ENCODE assay signal across 23 cellular contexts in genomic region chr3:48011771-48012170, GRCh38. TPM values are rescaled to one million over a fixed set of nuclear protein-coding genes. Genes with fewer than 3 reads are reported as not detected.
A peak's percentile ranks its signal among the peaks of the same experiment; 100 is the strongest.
DNase-seq lines count a peak whose midpoint lies in the region; ATAC-seq and TF ChIP-seq lines count a peak whose summit lies in the region.
"Had no signal": no experiment of that assay in that cellular context is flagged by ENCODE, and none has a peak within 500 bp of the region (broad histone marks: within the 10 kb centered on the region; RNA-seq: fewer than 3 reads in every experiment).

No MANE protein-coding gene starts in this region.

- no peak overlapping the region for H2BK120ac ChIP-seq in mesenchymal stem cell (ENCODE audit: low read depth, low read length)

- H2AK5ac ChIP-seq in mesenchymal stem cell (ENCODE audit: low read length, severe bottlenecking), result peak overlapping the region; percentile 72

- peaks cover 28% of the 10 kb centered on the region for H3K4me1 Mint-ChIP-seq in MCF 10A (ENCODE audit: insufficient read depth, unreplicated experiment)
- peaks cover 43% of the 10 kb centered on the region for H3K4me1 Mint-ChIP-seq in WTC11

- H3K4me1 ChIP-seq in breast epithelium (peaks cover 0 to 5% of the 10 kb centered on the region in 2 donors), mesenchymal stem cell (ENCODE audit: control insufficient read depth, insufficient read depth, low read depth, low read length) (peaks cover 5% of the 10 kb centered on the region), stomach smooth muscle (ENCODE audit: control insufficient read depth, insufficient read depth, low read length) (peaks cover 37% of the 10 kb centered on the region)

- POLR2A ChIA-PET in MCF 10A (lab: Yijun Ruan, JAX), result interaction anchor here (0.8 to 1.1 kb wide), 3 partner anchors 12 to 37 kb away, joined by 3 to 7 read pairs (median 4); no protein-coding TSS in a partner anchor
- POLR2A ChIA-PET in WTC11 (lab: Charles Lee), result no interaction called here

- WGBS in mesenchymal stem cell, result 96% methylated on average over 7 of the region's 8 CpGs

- H3K9ac ChIP-seq in mesenchymal stem cell (ENCODE audit: low read length), result no peak overlapping the region
- H3K9ac ChIP-seq in stomach smooth muscle (ENCODE audit: low read length in 2 of 2), result no peak overlapping the region

- H3K4me3 ChIP-seq in breast epithelium (no peak overlapping the region), mesenchymal stem cell (ENCODE audit: insufficient read depth in 1 of 2, low read depth in 1 of 2, low read length in 2 of 2) (no peak overlapping the region), stomach smooth muscle (ENCODE audit: low read length in 2 of 2) (no peak overlapping the region)

- DNase-seq in MCF 10A (ENCODE audit: unreplicated experiment), result no peak
- no peak for DNase-seq in breast epithelium (ENCODE audit: low spot score in 2 of 2)
- no peak for DNase-seq in WTC11 (ENCODE audit: low spot score)
- no peak for DNase-seq in mesenchymal stem cell
- DNase-seq in caudate nucleus (lab: John Stamatoyannopoulos, UW), result no peak
- DNase-seq in NCI-H1694 treated with DMSO at 0.1 percent for 48 hours (lab: John Stamatoyannopoulos, UW), result no peak
- DNase-seq: activated CD4-positive, alpha-beta T cell treated with anti-CD3 and anti-CD28 coated beads, Interleukin-2, amount 50 U/mL, for 48 hours; activated naive CD8-positive, alpha-beta T cell treated with anti-CD3 and anti-CD28 coated beads, Interleukin-2, amount 50 U/mL, for 24 hours; activated T-cell treated with anti-CD3 and anti-CD28 coated beads, Interleukin-2, amount 50 U/mL, for 72 hours; C1 segment of cervical spinal cord; MV-4-11; NCI-H1436 treated with DMSO at 0.1 percent for 48 hours; NCI-H2107; NCI-H446 treated with DMSO at 0.1 percent for 48 hours; NCI-H774; posterior cingulate gyrus; stimulated activated CD4-positive, alpha-beta T cell treated with anti-CD3 and anti-CD28 coated beads, Interleukin-15, amount 100 ng/mL, for 24 hours; stimulated activated CD4-positive, alpha-beta T cell treated with anti-CD3 and anti-CD28 coated beads, Interleukin-4, amount 100 ng/mL, for 4 hours had no signal

- H3K14ac ChIP-seq in mesenchymal stem cell (ENCODE audit: low read length in 2 of 2), result no peak overlapping the region

- no peaks in the 10 kb centered on the region for H3K36me3 ChIP-seq in breast epithelium
- peaks cover 10 to 19% of the 10 kb centered on the region in 2 experiments for H3K36me3 ChIP-seq in mesenchymal stem cell (ENCODE audit: control insufficient read depth in 1 of 2, insufficient read depth in 2 of 2, low read depth in 1 of 2, low read length in 2 of 2)
- H3K36me3 ChIP-seq in stomach smooth muscle (ENCODE audit: control insufficient read depth in 2 of 2, insufficient read depth in 2 of 2, low read length in 2 of 2), result no peaks in the 10 kb centered on the region

- TF ChIP-seq POLR2A in breast epithelium (IDR thresholded peaks at IDR 0.05), result no peak

- no peak overlapping the region for H4K91ac ChIP-seq in mesenchymal stem cell (ENCODE audit: low read length)

- H3K23ac ChIP-seq in mesenchymal stem cell (ENCODE audit: low read length in 2 of 2), result no peak overlapping the region

- H3K27ac ChIP-seq in breast epithelium (no peak overlapping the region), mesenchymal stem cell (ENCODE audit: low read length, poor library complexity, severe bottlenecking) (no peak overlapping the region), stomach smooth muscle (ENCODE audit: low read length) (peak overlapping the region; percentile 81), caudate nucleus (ENCODE audit: low read depth, low read length) (no peak overlapping the region)
- H3K27ac ChIP-seq: 22Rv1, RWPE1 had no signal

- no peaks in the 10 kb centered on the region for H3K27me3 Mint-ChIP-seq in MCF 10A (ENCODE audit: insufficient read depth, unreplicated experiment)
- H3K27me3 Mint-ChIP-seq in WTC11 (ENCODE audit: low read depth), result no peaks in the 10 kb centered on the region
- H3K27me3 Mint-ChIP-seq: activated naive CD8-positive, alpha-beta T cell treated with anti-CD3 and anti-CD28 coated beads, Interleukin-2, amount 50 U/mL, for 24 hours had no signal

- H3K27ac Mint-ChIP-seq in MCF 10A (ENCODE audit: low read depth, unreplicated experiment) (no peak overlapping the region), WTC11 (peak overlapping the region; percentile 29; the same call in 1 of the 2 replicates)
- H3K27ac Mint-ChIP-seq: activated naive CD8-positive, alpha-beta T cell treated with anti-CD3 and anti-CD28 coated beads, Interleukin-2, amount 50 U/mL, for 24 hours had no signal

- H2BK12ac ChIP-seq in mesenchymal stem cell (ENCODE audit: low read length in 2 of 2), result no peak overlapping the region

- peaks cover 7% of the 10 kb centered on the region for H3K36me3 Mint-ChIP-seq in MCF 10A (ENCODE audit: insufficient read depth, unreplicated experiment)
- H3K36me3 Mint-ChIP-seq in WTC11, result peaks cover 8% of the 10 kb centered on the region; the same call in 1 of the 2 replicates

- no peak overlapping the region for H4K8ac ChIP-seq in mesenchymal stem cell (ENCODE audit: low read length)

- H3K9me3 ChIP-seq in breast epithelium (no peaks in the 10 kb centered on the region), mesenchymal stem cell (ENCODE audit: control insufficient read depth, low read length) (no peaks in the 10 kb centered on the region), stomach smooth muscle (ENCODE audit: control insufficient read depth in 2 of 2, low read length in 2 of 2) (no peaks in the 10 kb centered on the region)

- H3K9me3 Mint-ChIP-seq in MCF 10A (ENCODE audit: unreplicated experiment), result no peaks in the 10 kb centered on the region
- H3K9me3 Mint-ChIP-seq in WTC11, result no peaks in the 10 kb centered on the region; the same call in 1 of the 2 replicates
- H3K9me3 Mint-ChIP-seq: activated naive CD8-positive, alpha-beta T cell treated with anti-CD3 and anti-CD28 coated beads, Interleukin-2, amount 50 U/mL, for 24 hours; activated T-cell treated with anti-CD3 and anti-CD28 coated beads, Interleukin-2, amount 50 U/mL, for 72 hours had no signal

- no peak for ATAC-seq in WTC11
- no peak for ATAC-seq in HG03378 (IDR thresholded peaks at IDR 0.05; ENCODE audit: unreplicated experiment)
- ATAC-seq: activated naive CD8-positive, alpha-beta T cell treated with anti-CD3 and anti-CD28 coated beads, Interleukin-2, amount 50 U/mL, for 24 hours; activated T-cell treated with anti-CD3 and anti-CD28 coated beads, Interleukin-2, amount 50 U/mL, for 72 hours; left lobe of liver had no signal

- no peak for TF ChIP-seq CTCF in MCF 10A (IDR thresholded peaks at IDR 0.05; ENCODE audit: unreplicated experiment)
- no peak for TF ChIP-seq CTCF in breast epithelium (IDR thresholded peaks at IDR 0.05)
- no peak for TF ChIP-seq CTCF in WTC11 (IDR thresholded peaks at IDR 0.05)

- H3K4me3 Mint-ChIP-seq in MCF 10A (ENCODE audit: unreplicated experiment) (no peak overlapping the region), WTC11 (no peak overlapping the region)
- H3K4me3 Mint-ChIP-seq: activated naive CD8-positive, alpha-beta T cell treated with anti-CD3 and anti-CD28 coated beads, Interleukin-2, amount 50 U/mL, for 24 hours; activated T-cell treated with anti-CD3 and anti-CD28 coated beads, Interleukin-2, amount 50 U/mL, for 72 hours had no signal

- TSS peak; percentile 11 for BruUV-seq in MCF 10A (replicated peaks; lab: Mats Ljungman, UMichigan)

- intact Hi-C loops in MCF 10A (cut with micrococcal nuclease) (loop anchor here (10.0 kb wide), 1 partner anchor 73 kb away; no protein-coding TSS in a partner anchor), breast epithelium (cut with DNase I; ENCODE audit: low total_unique reads) (no loop called here)

- no peak overlapping the region for H3K18ac ChIP-seq in mesenchymal stem cell (ENCODE audit: low read depth in 1 of 2, low read length in 2 of 2)

- no peak overlapping the region for H3K4me2 ChIP-seq in mesenchymal stem cell (ENCODE audit: low read length, poor library complexity, severe bottlenecking)

- H3K27me3 ChIP-seq in breast epithelium (no peaks in the 10 kb centered on the region), mesenchymal stem cell (ENCODE audit: control insufficient read depth in 1 of 2, insufficient read depth in 1 of 2, low read length in 2 of 2) (no peaks in the 10 kb centered on the region), stomach smooth muscle (ENCODE audit: control insufficient read depth in 1 of 2, insufficient read depth in 2 of 2, low read length in 2 of 2) (no peaks in the 10 kb centered on the region)

- no peak overlapping the region for H2BK5ac ChIP-seq in mesenchymal stem cell (ENCODE audit: low read depth, low read length, poor library complexity, severe bottlenecking)

- H2AFZ ChIP-seq in mesenchymal stem cell (ENCODE audit: low read depth, low read length), result no peak overlapping the region

- no peaks in the 10 kb centered on the region for H3K79me1 ChIP-seq in mesenchymal stem cell (replicated peaks; ENCODE audit: low read length, poor library complexity, severe bottlenecking)

- CTCF ChIA-PET in MCF 10A (lab: Yijun Ruan, JAX), result interaction anchor here (0.5 to 0.7 kb wide), 3 partner anchors 113 to 542 kb away, joined by 3 read pairs; no protein-coding TSS in a partner anchor
- CTCF ChIA-PET in WTC11 (lab: Charles Lee), result interaction anchor here (5.3 kb wide), 1 partner anchor 140 kb away, joined by 27 read pairs; no protein-coding TSS in a partner anchor

- H3K4ac ChIP-seq in mesenchymal stem cell (ENCODE audit: low read depth in 1 of 2, low read length in 2 of 2), result no peak overlapping the region

- no peak overlapping the region for H2BK15ac ChIP-seq in mesenchymal stem cell (ENCODE audit: low read depth, poor library complexity, severe bottlenecking)

TF ChIP-seq in WTC11, 78 proteins besides CTCF, POLR2A, EP300 and RAD21 (continues in another document):
- TF ChIP-seq, protein P1, sequence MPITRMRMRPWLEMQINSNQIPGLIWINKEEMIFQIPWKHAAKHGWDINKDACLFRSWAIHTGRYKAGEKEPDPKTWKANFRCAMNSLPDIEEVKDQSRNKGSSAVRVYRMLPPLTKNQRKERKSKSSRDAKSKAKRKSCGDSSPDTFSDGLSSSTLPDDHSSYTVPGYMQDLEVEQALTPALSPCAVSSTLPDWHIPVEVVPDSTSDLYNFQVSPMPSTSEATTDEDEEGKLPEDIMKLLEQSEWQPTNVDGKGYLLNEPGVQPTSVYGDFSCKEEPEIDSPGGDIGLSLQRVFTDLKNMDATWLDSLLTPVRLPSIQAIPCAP (CRISPR knock-in tag; IDR thresholded peaks at IDR 0.05), result no peak

RNA-seq across cellular contexts. Expression of gene MAP4, which starts 4.4 kb away (rescaled TPM):
- 217 and 260 TPM in 2 replicates for total RNA-seq in MCF 10A (2022)
- total RNA-seq in breast epithelium, result 100 to 1,000 TPM in 1 of 3 donors, 10 to 100 TPM in 2; 72.0 to 167 (median 99.0) TPM
- total RNA-seq in WTC11 (2021), result 164 to 199 TPM (median 171 TPM) in 3 replicates
- 188 TPM for polyA plus RNA-seq in mesenchymal stem cell (2013, experiment 1 of 2)
- polyA plus RNA-seq in mesenchymal stem cell (2013, experiment 2 of 2), result 181 TPM
